Comparison of ENCODE assay signal across 8 cellular contexts in the genomic region with DNA sequence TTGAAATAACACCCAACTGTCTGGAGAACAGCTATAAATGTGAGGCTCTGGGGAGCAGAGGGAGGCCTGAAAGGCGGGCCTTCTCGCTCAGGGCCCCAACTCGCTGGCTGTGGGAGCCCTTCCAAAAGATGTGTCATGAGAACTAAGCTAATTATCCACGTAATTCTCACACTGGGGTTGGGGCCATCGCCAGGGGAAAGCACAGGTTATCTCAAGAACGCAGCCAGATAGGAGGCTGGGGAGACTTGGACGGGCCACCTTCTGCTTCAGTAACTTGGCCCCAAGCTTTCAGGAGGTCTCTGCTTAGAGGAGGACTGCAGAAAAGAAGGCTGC. TPM values are rescaled to one million over a fixed set of nuclear protein-coding genes. Genes with fewer than 3 reads are reported as not detected.
DNase-seq lines count a peak whose midpoint lies in the region; ATAC-seq and TF ChIP-seq lines count a peak whose summit lies in the region.

No MANE protein-coding gene starts in this region.

- H3K9me2 ChIP-seq in GM23338 (ENCODE audit: insufficient read depth): no peaks in the 10 kb centered on the region

- H2AFZ ChIP-seq in GM23338: no peak overlapping the region

- no peaks in the 10 kb centered on the region for H3K9me3 ChIP-seq in heart left ventricle

- DNase-seq in GM23338 (ENCODE audit: low spot score): no peak
- no peak for DNase-seq in WTC11 (ENCODE audit: low spot score)
- DNase-seq in heart left ventricle: peak; percentile 58 to 69 (median 62)
- no peak for DNase-seq in activated CD4-positive, CD25-positive, alpha-beta regulatory T cell (lab: John Stamatoyannopoulos, UW)
- DNase-seq in NCI-H524 treated with DMSO at 0.1 percent for 48 hours (lab: John Stamatoyannopoulos, UW): no peak

- H3K4me3 Mint-ChIP-seq in GM23338: peak overlapping the region; percentile 71
- peak overlapping the region; percentile 66 for H3K4me3 Mint-ChIP-seq in WTC11

- H3K36me3 Mint-ChIP-seq in GM23338 (ENCODE audit: low read depth): no peaks in the 10 kb centered on the region
- H3K36me3 Mint-ChIP-seq in WTC11: no peaks in the 10 kb centered on the region

- no peaks in the 10 kb centered on the region for H4K20me1 ChIP-seq in GM23338 (replicated peaks; ENCODE audit: insufficient read depth)

- H3F3A ChIP-seq in GM23338 (replicated peaks; ENCODE audit: low read depth): peaks cover 7% of the 10 kb centered on the region

- H3K36me3 ChIP-seq in GM23338 (ENCODE audit: insufficient read depth): no peaks in the 10 kb centered on the region
- H3K36me3 ChIP-seq in heart left ventricle: peaks cover 0 to 5% (median 0%) of the 10 kb centered on the region in 9 donors
- no peaks in the 10 kb centered on the region for H3K36me3 ChIP-seq in rectal smooth muscle tissue (ENCODE audit: control insufficient read depth, insufficient read depth, low read length)

- H3K4me1 ChIP-seq in GM23338 (ENCODE audit: insufficient read depth) (peaks cover 12% of the 10 kb centered on the region), heart left ventricle (peaks cover 6 to 76% (median 56%) of the 10 kb centered on the region in 12 donors), rectal smooth muscle tissue (ENCODE audit: control insufficient read depth, insufficient read depth, low read length) (peaks cover 32% of the 10 kb centered on the region)

- no peaks in the 10 kb centered on the region for H3K9me3 Mint-ChIP-seq in GM23338
- no peaks in the 10 kb centered on the region for H3K9me3 Mint-ChIP-seq in WTC11

- no peak for ATAC-seq in GM23338
- no peak for ATAC-seq in WTC11
- peak in 2 of 4 donors; percentile 1 to 24 for ATAC-seq in heart left ventricle
- no peak for ATAC-seq in GM21717 (IDR thresholded peaks at IDR 0.05; ENCODE audit: unreplicated experiment)
- ATAC-seq in HG02571 (IDR thresholded peaks at IDR 0.05; ENCODE audit: unreplicated experiment): no peak

- POLR2A ChIA-PET in WTC11 (lab: Charles Lee): no interaction called here

- no peak for TF ChIP-seq CTCF in GM23338 (conservative IDR thresholded peaks at IDR 0.05; ENCODE audit: low read depth in 2 of 2)
- TF ChIP-seq CTCF in WTC11 (IDR thresholded peaks at IDR 0.05): no peak
- TF ChIP-seq CTCF in heart left ventricle (IDR thresholded peaks at IDR 0.05): no peak

- H3K27me3 ChIP-seq in GM23338 (ENCODE audit: insufficient read depth): peaks cover 66% of the 10 kb centered on the region
- H3K27me3 ChIP-seq in heart left ventricle: peaks cover 0 to 7% (median 0%) of the 10 kb centered on the region in 9 donors
- H3K27me3 ChIP-seq in rectal smooth muscle tissue (ENCODE audit: control insufficient read depth, insufficient read depth, low read length): peaks cover 5% of the 10 kb centered on the region

- peaks cover 30% of the 10 kb centered on the region for H3K4me1 Mint-ChIP-seq in GM23338
- H3K4me1 Mint-ChIP-seq in WTC11: peaks cover 45% of the 10 kb centered on the region

- H3K4me3 ChIP-seq in GM23338 (peak overlapping the region; percentile 75), heart left ventricle (peak overlapping the region; percentile 76 to 99 (median 90)), rectal smooth muscle tissue (ENCODE audit: low read length) (peak overlapping the region; percentile 84)

- WGBS in heart left ventricle, 4 donors: 24 to 35% (median 30%) methylated on average over 7 of the region's 7 CpGs

- H3K79me2 ChIP-seq in GM23338 (replicated peaks; ENCODE audit: insufficient read depth): no peaks in the 10 kb centered on the region

- CTCF ChIA-PET in WTC11 (lab: Charles Lee): interaction anchor here (0.6 to 3.3 kb wide), 10 partner anchors 9 to 490 kb away, joined by 3 to 68 read pairs (median 4); a partner anchor contains a TSS

- H3K27me3 Mint-ChIP-seq in GM23338 (ENCODE audit: insufficient read depth, low read depth, poor library complexity): peaks cover 57% of the 10 kb centered on the region
- H3K27me3 Mint-ChIP-seq in WTC11 (ENCODE audit: low read depth): peaks cover 54% of the 10 kb centered on the region

- H3K27ac Mint-ChIP-seq in GM23338: no peak overlapping the region
- H3K27ac Mint-ChIP-seq in WTC11: no peak overlapping the region

- no peak for TF ChIP-seq POLR2A in heart left ventricle (IDR thresholded peaks at IDR 0.05)

- H3K9ac ChIP-seq in rectal smooth muscle tissue (ENCODE audit: low read length): peak overlapping the region; percentile 2

- H3K4me2 ChIP-seq in GM23338: peak overlapping the region; percentile 93

- intact Hi-C loops in heart left ventricle (cut with DNase I): loop anchor here in 8 of 10 donors (2.0 to 10.0 kb wide), 10 partner anchors 47 to 405 kb away; a partner anchor contains a TSS

- H3K27ac ChIP-seq in GM23338 (ENCODE audit: low read depth) (no peak overlapping the region), heart left ventricle (peak overlapping the region; percentile 87 to 100 (median 98)), rectal smooth muscle tissue (ENCODE audit: low read depth, low read length) (peak overlapping the region; percentile 94)

TF ChIP-seq in GM23338, 12 proteins besides CTCF, POLR2A, EP300 and RAD21 (continues in another document):
- no peak for TF ChIP-seq STAT1 (IDR thresholded peaks at IDR 0.05; ENCODE audit: unreplicated experiment)
- TF ChIP-seq, protein P1, sequence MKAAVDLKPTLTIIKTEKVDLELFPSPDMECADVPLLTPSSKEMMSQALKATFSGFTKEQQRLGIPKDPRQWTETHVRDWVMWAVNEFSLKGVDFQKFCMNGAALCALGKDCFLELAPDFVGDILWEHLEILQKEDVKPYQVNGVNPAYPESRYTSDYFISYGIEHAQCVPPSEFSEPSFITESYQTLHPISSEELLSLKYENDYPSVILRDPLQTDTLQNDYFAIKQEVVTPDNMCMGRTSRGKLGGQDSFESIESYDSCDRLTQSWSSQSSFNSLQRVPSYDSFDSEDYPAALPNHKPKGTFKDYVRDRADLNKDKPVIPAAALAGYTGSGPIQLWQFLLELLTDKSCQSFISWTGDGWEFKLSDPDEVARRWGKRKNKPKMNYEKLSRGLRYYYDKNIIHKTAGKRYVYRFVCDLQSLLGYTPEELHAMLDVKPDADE (IDR thresholded peaks at IDR 0.05): no peak
- no peak for TF ChIP-seq CREB1 (CRISPR knock-in tag; IDR thresholded peaks at IDR 0.05; ENCODE audit: low read depth)
- no peak for TF ChIP-seq EZH2 (IDR thresholded peaks at IDR 0.05; ENCODE audit: low read depth, unreplicated experiment)

TF ChIP-seq in WTC11, 78 proteins besides CTCF, POLR2A, EP300 and RAD21 (continues in another document):
- TF ChIP-seq ZNF416 (CRISPR knock-in tag; IDR thresholded peaks at IDR 0.05) (no peak), FOXK1 (CRISPR knock-in tag; IDR thresholded peaks at IDR 0.05) (no peak), IRF2 (CRISPR knock-in tag; IDR thresholded peaks at IDR 0.05; ENCODE audit: borderline replicate concordance, low read depth) (no peak), ZNF263 (CRISPR knock-in tag; IDR thresholded peaks at IDR 0.05; ENCODE audit: low read depth) (no peak)
- TF ChIP-seq, protein P2, sequence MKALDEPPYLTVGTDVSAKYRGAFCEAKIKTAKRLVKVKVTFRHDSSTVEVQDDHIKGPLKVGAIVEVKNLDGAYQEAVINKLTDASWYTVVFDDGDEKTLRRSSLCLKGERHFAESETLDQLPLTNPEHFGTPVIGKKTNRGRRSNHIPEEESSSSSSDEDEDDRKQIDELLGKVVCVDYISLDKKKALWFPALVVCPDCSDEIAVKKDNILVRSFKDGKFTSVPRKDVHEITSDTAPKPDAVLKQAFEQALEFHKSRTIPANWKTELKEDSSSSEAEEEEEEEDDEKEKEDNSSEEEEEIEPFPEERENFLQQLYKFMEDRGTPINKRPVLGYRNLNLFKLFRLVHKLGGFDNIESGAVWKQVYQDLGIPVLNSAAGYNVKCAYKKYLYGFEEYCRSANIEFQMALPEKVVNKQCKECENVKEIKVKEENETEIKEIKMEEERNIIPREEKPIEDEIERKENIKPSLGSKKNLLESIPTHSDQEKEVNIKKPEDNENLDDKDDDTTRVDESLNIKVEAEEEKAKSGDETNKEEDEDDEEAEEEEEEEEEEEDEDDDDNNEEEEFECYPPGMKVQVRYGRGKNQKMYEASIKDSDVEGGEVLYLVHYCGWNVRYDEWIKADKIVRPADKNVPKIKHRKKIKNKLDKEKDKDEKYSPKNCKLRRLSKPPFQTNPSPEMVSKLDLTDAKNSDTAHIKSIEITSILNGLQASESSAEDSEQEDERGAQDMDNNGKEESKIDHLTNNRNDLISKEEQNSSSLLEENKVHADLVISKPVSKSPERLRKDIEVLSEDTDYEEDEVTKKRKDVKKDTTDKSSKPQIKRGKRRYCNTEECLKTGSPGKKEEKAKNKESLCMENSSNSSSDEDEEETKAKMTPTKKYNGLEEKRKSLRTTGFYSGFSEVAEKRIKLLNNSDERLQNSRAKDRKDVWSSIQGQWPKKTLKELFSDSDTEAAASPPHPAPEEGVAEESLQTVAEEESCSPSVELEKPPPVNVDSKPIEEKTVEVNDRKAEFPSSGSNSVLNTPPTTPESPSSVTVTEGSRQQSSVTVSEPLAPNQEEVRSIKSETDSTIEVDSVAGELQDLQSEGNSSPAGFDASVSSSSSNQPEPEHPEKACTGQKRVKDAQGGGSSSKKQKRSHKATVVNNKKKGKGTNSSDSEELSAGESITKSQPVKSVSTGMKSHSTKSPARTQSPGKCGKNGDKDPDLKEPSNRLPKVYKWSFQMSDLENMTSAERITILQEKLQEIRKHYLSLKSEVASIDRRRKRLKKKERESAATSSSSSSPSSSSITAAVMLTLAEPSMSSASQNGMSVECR (CRISPR knock-in tag; IDR thresholded peaks at IDR 0.05; ENCODE audit: borderline replicate concordance): no peak
- TF ChIP-seq, protein P3, sequence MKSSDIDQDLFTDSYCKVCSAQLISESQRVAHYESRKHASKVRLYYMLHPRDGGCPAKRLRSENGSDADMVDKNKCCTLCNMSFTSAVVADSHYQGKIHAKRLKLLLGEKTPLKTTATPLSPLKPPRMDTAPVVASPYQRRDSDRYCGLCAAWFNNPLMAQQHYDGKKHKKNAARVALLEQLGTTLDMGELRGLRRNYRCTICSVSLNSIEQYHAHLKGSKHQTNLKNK (CRISPR knock-in tag; IDR thresholded peaks at IDR 0.05): no peak
- TF ChIP-seq, protein P4, sequence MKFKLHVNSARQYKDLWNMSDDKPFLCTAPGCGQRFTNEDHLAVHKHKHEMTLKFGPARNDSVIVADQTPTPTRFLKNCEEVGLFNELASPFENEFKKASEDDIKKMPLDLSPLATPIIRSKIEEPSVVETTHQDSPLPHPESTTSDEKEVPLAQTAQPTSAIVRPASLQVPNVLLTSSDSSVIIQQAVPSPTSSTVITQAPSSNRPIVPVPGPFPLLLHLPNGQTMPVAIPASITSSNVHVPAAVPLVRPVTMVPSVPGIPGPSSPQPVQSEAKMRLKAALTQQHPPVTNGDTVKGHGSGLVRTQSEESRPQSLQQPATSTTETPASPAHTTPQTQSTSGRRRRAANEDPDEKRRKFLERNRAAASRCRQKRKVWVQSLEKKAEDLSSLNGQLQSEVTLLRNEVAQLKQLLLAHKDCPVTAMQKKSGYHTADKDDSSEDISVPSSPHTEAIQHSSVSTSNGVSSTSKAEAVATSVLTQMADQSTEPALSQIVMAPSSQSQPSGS (CRISPR knock-in tag; IDR thresholded peaks at IDR 0.05; ENCODE audit: borderline replicate concordance, low read depth): no peak

RNA-seq across cellular contexts. Expression of a gene that starts 1.6 kb away (rescaled TPM):
- total RNA-seq in GM23338 (2014; rRNA removed; shearing (Covaris generic)): 1.7 and 1.8 TPM in 2 replicates
- polyA plus RNA-seq in GM23338 (2016; fragmentation: Nextera tagmentation; extraction: Ambion mirVana) (0.78 and 1.2 TPM in 2 replicates), heart left ventricle (10 to 100 TPM; 20.0 to 89.9 TPM)
- total RNA-seq in WTC11 (2021) (3.3 to 4.4 TPM (median 3.9 TPM) in 3 replicates), heart left ventricle (10 to 100 TPM; 13.7 to 73.9 (median 29.1) TPM)

Comparison
In these comparisons a context has a peak if more than half of its experiments do, and no peak if none do; other contexts are left out.
1. DNase-seq: peak in heart left ventricle (5 of 5); none in GM23338 (single experiment), WTC11 (single experiment), activated CD4-positive, CD25-positive, alpha-beta regulatory T cell (0 of 4) and NCI-H524 treated with DMSO at 0.1 percent for 48 hours (single experiment).
2. Peak in every context shown above with its lines, with median percentiles within 50 percentile points of each other: H3K4me3 ChIP-seq.